8 cellular contexts compared by ENCODE assay signal in the genomic region with DNA sequence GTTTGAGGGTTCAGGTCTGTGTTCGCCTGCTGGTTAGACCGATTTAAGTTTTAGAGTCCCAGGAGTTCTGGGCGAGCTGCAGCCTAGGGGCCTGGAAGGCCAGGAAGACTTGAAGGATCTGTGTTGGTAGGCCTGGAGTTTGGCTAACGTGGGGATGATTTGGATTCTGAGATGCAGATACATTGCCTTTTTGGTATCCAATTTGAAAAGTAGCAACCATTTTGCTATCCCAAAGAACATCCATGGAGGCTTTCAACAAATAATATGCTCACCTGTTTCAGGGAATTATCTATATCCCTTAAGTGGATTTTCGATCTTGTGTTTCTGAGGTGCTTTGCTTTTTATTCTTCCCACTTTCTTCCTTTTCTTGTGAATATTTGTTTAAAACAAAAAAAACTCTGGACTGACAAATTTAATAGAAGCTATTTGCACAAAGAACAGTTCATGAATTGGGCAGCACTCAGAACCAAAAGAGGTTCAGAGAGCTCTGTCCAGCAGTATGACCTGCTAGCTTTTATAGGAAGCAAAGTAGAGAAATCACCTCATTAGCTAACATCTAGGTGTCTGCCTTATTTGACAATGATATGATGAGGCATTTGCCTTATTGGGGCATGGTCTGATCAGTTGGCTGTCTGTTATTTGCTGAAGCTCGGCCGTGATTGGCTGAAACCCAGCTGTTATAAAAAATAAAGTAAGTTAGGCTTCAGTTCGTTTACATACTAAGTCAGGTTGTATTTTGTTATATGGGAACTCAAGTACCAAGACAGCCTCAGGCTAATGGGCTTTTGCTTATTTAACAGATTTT. TPM values are rescaled to one million over a fixed set of nuclear protein-coding genes. Genes with fewer than 3 reads are reported as not detected.
A peak's percentile ranks its signal among the peaks of the same experiment; 100 is the strongest.
DNase-seq lines count a peak whose midpoint lies in the region; ATAC-seq, FAIRE-seq and TF ChIP-seq lines count a peak whose summit lies in the region.

No MANE protein-coding gene starts in this region.

- H3K4me1 ChIP-seq in endothelial cell of umbilical vein (ENCODE audit: control insufficient read depth, extremely low read depth, insufficient read depth, low read length) (peaks cover 17% of the 10 kb centered on the region), parathyroid adenoma (peaks cover 7% of the 10 kb centered on the region)

- no peaks in the 10 kb centered on the region for H3K9me3 ChIP-seq in endothelial cell of umbilical vein (replicated peaks; ENCODE audit: control insufficient read depth, insufficient read depth, low read length)
- no peaks in the 10 kb centered on the region for H3K9me3 ChIP-seq in parathyroid adenoma (ENCODE audit: control insufficient read depth, low read length)

- H3K27ac ChIP-seq in endothelial cell of umbilical vein (ENCODE audit: insufficient read depth, low read depth, low read length): peak overlapping the region; percentile 63
- H3K27ac ChIP-seq in parathyroid adenoma: peak overlapping the region; percentile 89

- H3K27me3 ChIP-seq in endothelial cell of umbilical vein (ENCODE audit: control insufficient read depth in 2 of 2, insufficient read depth in 2 of 2, low read length in 2 of 2): no peaks in the 10 kb centered on the region
- H3K27me3 ChIP-seq in parathyroid adenoma (ENCODE audit: control insufficient read depth, insufficient read depth, low read length): no peaks in the 10 kb centered on the region

- no peaks in the 10 kb centered on the region for H4K20me1 ChIP-seq in endothelial cell of umbilical vein (replicated peaks; ENCODE audit: control insufficient read depth, extremely low read depth, insufficient read depth, low read length)

- H2AFZ ChIP-seq in endothelial cell of umbilical vein (ENCODE audit: low read depth, low read length) (peak overlapping the region; percentile 91), parathyroid adenoma (peak overlapping the region; percentile 95)

- POLR2A ChIA-PET in endothelial cell of umbilical vein (lab: Charles Lee): interaction anchor here (1.0 to 1.4 kb wide), 3 partner anchors 9 to 74 kb away, joined by 3 to 7 read pairs (median 4); partner anchors contain the start of gene GJC3

- no peak for TF ChIP-seq POLR2A in endothelial cell of umbilical vein (IDR thresholded peaks at IDR 0.05; ENCODE audit: low read depth, low read length)

- dilution Hi-C loops in endothelial cell of umbilical vein (cut with MboI; ENCODE audit: extremely low pct_ligation_motif_present, low sequenced_read_pairs): no loop called here

- no peak for TF ChIP-seq CTCF in endothelial cell of umbilical vein (IDR thresholded peaks at IDR 0.05; ENCODE audit: extremely low read depth in 1 of 2, insufficient read depth in 1 of 2, low read depth in 1 of 2, low read length in 2 of 2)
- TF ChIP-seq CTCF in parathyroid adenoma (IDR thresholded peaks at IDR 0.05): no peak

- BruUV-seq in endothelial cell of umbilical vein (replicated peaks; lab: Mats Ljungman, UMichigan): TSS peak; percentile 84

- DNase-seq in EL (peak; percentile 11), OCI-M1 (lab: John Stamatoyannopoulos, UW) (peak; percentile 58), endothelial cell of umbilical vein (ENCODE audit: low read depth, low spot score) (no peak), SIG-M5 treated with dmso at 0.1 percent for 504 hours (lab: John Stamatoyannopoulos, UW; ENCODE audit: unreplicated experiment) (no peak), NCI-H1694 treated with DMSO at 0.1 percent for 48 hours (lab: John Stamatoyannopoulos, UW) (no peak)
- no peak for DNase-seq in stimulated activated naive CD4-positive, alpha-beta T cell treated with Interleukin-2 at 50 U/mL for 16 hours (lab: John Stamatoyannopoulos, UW)

- H3K79me2 ChIP-seq in endothelial cell of umbilical vein (ENCODE audit: control insufficient read depth, insufficient read depth, low read length) (peaks cover 37% of the 10 kb centered on the region), parathyroid adenoma (peaks cover 23% of the 10 kb centered on the region)

- H3K9ac ChIP-seq in endothelial cell of umbilical vein (replicated peaks; ENCODE audit: extremely low read depth, insufficient read depth, low read length) (peak overlapping the region; percentile 71), parathyroid adenoma (peak overlapping the region; percentile 87)

- peak overlapping the region; percentile 51 to 84 (median 58) for H3K4me3 ChIP-seq in endothelial cell of umbilical vein (replicated peaks in 1 of 3; ENCODE audit: insufficient read depth in 1 of 3, low read depth in 1 of 3, low read length in 3 of 3)
- H3K4me3 ChIP-seq in parathyroid adenoma (ENCODE audit: low read depth, low read length): peak overlapping the region; percentile 71

- no peaks in the 10 kb centered on the region for H3K9me1 ChIP-seq in endothelial cell of umbilical vein (replicated peaks; ENCODE audit: control insufficient read depth, extremely low read depth, insufficient read depth, low read length)

- peak; percentile 33 for FAIRE-seq in endothelial cell of umbilical vein (lab: Jason Lieb, UNC)

- ATAC-seq in HG02610 (IDR thresholded peaks at IDR 0.05; ENCODE audit: unreplicated experiment): no peak

- H3K36me3 ChIP-seq in endothelial cell of umbilical vein (ENCODE audit: control insufficient read depth in 2 of 2, extremely low read depth in 1 of 2, insufficient read depth in 2 of 2, low read length in 2 of 2) (peaks cover 0 to 3% of the 10 kb centered on the region in 2 experiments), parathyroid adenoma (ENCODE audit: control insufficient read depth, insufficient read depth, low read length) (peaks cover 3% of the 10 kb centered on the region)

- H3K4me2 ChIP-seq in endothelial cell of umbilical vein (ENCODE audit: insufficient read depth, low read length) (peak overlapping the region; percentile 93), parathyroid adenoma (ENCODE audit: low read length) (peak overlapping the region; percentile 60)

- intact Hi-C loops in endothelial cell of umbilical vein (cut with micrococcal nuclease): loop anchor here (10.0 kb wide), 1 partner anchor 165 kb away; the partner anchor contains the start of genes COPS6 and ZNF3

- CTCF ChIA-PET in endothelial cell of umbilical vein (lab: Charles Lee): interaction anchor here (0.5 to 8.8 kb wide), 8 partner anchors 9 to 837 kb away, joined by 3 to 153 read pairs (median 5); partner anchors contain the start of gene GJC3

TF ChIP-seq in endothelial cell of umbilical vein, 7 proteins besides CTCF, POLR2A, EP300 and RAD21:
- TF ChIP-seq JUN (IDR thresholded peaks at IDR 0.05; ENCODE audit: borderline replicate concordance, insufficient read depth, insufficient read length, low read depth) (no peak), POLR2AphosphoS5 (IDR thresholded peaks at IDR 0.05; ENCODE audit: insufficient read depth, low read depth, low read length) (no peak), MYC (IDR thresholded peaks at IDR 0.05; ENCODE audit: low read depth, low read length) (no peak), GATA2 (IDR thresholded peaks at IDR 0.05; ENCODE audit: insufficient read depth, insufficient read length, low read depth, low read length) (no peak), FOS (IDR thresholded peaks at IDR 0.05; ENCODE audit: borderline replicate concordance, insufficient read depth, low read length) (no peak), EZH2 (IDR thresholded peaks at IDR 0.05; ENCODE audit: borderline replicate concordance, low read depth, low read length, severe bottlenecking) (no peak)
- TF ChIP-seq, protein P1, sequence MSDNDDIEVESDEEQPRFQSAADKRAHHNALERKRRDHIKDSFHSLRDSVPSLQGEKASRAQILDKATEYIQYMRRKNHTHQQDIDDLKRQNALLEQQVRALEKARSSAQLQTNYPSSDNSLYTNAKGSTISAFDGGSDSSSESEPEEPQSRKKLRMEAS (IDR thresholded peaks at IDR 0.05; ENCODE audit: insufficient read depth, insufficient read length): no peak

RNA-seq across cellular contexts. Expression of gene TRIM4, which starts 0.7 kb away (rescaled TPM):
- total RNA-seq in endothelial cell of umbilical vein: 19.1 and 22.1 TPM in 2 replicates
- 10.3 and 13.0 TPM in 2 replicates for polyA plus RNA-seq in endothelial cell of umbilical vein
- polyA plus RNA-seq in endothelial cell of umbilical vein (2011; cell fraction: cytosol; rRNA removed): 11.1 and 11.2 TPM in 2 replicates
- 11.1 and 13.9 TPM in 2 replicates for polyA plus RNA-seq in endothelial cell of umbilical vein (2011; cell fraction: nucleus; rRNA removed)
- polyA plus RNA-seq in endothelial cell of umbilical vein (2012): 16.4 and 16.6 TPM in 2 replicates
- 18.1 and 18.8 TPM in 2 replicates for polyA minus RNA-seq in endothelial cell of umbilical vein
- 11.0 TPM for polyA minus RNA-seq in endothelial cell of umbilical vein (2011; cell fraction: cytosol; rRNA and poly(A)+ RNA removed)
- polyA minus RNA-seq in endothelial cell of umbilical vein (2011; cell fraction: nucleus; rRNA and poly(A)+ RNA removed): 12.1 and 16.5 TPM in 2 replicates

RNA-seq across cellular contexts. Expression of gene GJC3, which starts 9.4 kb away (rescaled TPM):
- not detected in 2 replicates for total RNA-seq in endothelial cell of umbilical vein
- polyA plus RNA-seq in endothelial cell of umbilical vein: 0.28 and 0.33 TPM in 2 replicates
- 0.25 and 0.31 TPM in 2 replicates for polyA plus RNA-seq in endothelial cell of umbilical vein (2011; cell fraction: cytosol; rRNA removed)
- polyA plus RNA-seq in endothelial cell of umbilical vein (2011; cell fraction: nucleus; rRNA removed): 0.13 and 0.28 TPM in 2 replicates
- 0.56 TPM in 1 of 2 replicates, not detected in the other for polyA plus RNA-seq in endothelial cell of umbilical vein (2012)
- polyA minus RNA-seq in endothelial cell of umbilical vein: 0.28 TPM in 1 of 2 replicates, not detected in the other
- not detected for polyA minus RNA-seq in endothelial cell of umbilical vein (2011; cell fraction: cytosol; rRNA and poly(A)+ RNA removed)
- not detected in 2 replicates for polyA minus RNA-seq in endothelial cell of umbilical vein (2011; cell fraction: nucleus; rRNA and poly(A)+ RNA removed)

RNA-seq across cellular contexts. Expression of gene OR2AE1, which starts 43.2 kb away (rescaled TPM):
- 0.51 TPM in 1 of 2 replicates, not detected in the other for total RNA-seq in endothelial cell of umbilical vein
- polyA plus RNA-seq in endothelial cell of umbilical vein: 0.13 and 0.18 TPM in 2 replicates
- not detected in 2 replicates for polyA plus RNA-seq in endothelial cell of umbilical vein (2011; cell fraction: cytosol; rRNA removed)
- 0.50 and 0.62 TPM in 2 replicates for polyA plus RNA-seq in endothelial cell of umbilical vein (2011; cell fraction: nucleus; rRNA removed)
- polyA plus RNA-seq in endothelial cell of umbilical vein (2012): not detected in 2 replicates
- 2.3 and 5.1 TPM in 2 replicates for polyA minus RNA-seq in endothelial cell of umbilical vein
- not detected for polyA minus RNA-seq in endothelial cell of umbilical vein (2011; cell fraction: cytosol; rRNA and poly(A)+ RNA removed)
- polyA minus RNA-seq in endothelial cell of umbilical vein (2011; cell fraction: nucleus; rRNA and poly(A)+ RNA removed): 2.1 and 3.5 TPM in 2 replicates

RNA-seq across cellular contexts. Expression of gene AZGP1, which starts 55.8 kb away (rescaled TPM):
- total RNA-seq in endothelial cell of umbilical vein: not detected in 2 replicates
- polyA plus RNA-seq in endothelial cell of umbilical vein: not detected in 2 replicates
- polyA plus RNA-seq in endothelial cell of umbilical vein (2011; cell fraction: cytosol; rRNA removed): not detected in 2 replicates
- polyA plus RNA-seq in endothelial cell of umbilical vein (2011; cell fraction: nucleus; rRNA removed): not detected in 2 replicates
- not detected in 2 replicates for polyA plus RNA-seq in endothelial cell of umbilical vein (2012)
- not detected in 2 replicates for polyA minus RNA-seq in endothelial cell of umbilical vein
- polyA minus RNA-seq in endothelial cell of umbilical vein (2011; cell fraction: cytosol; rRNA and poly(A)+ RNA removed): not detected
- not detected in 2 replicates for polyA minus RNA-seq in endothelial cell of umbilical vein (2011; cell fraction: nucleus; rRNA and poly(A)+ RNA removed)

Comparison
In these comparisons a context has a peak if more than half of its experiments do, and no peak if none do; other contexts are left out.
1. DNase-seq: peak in EL (single experiment) and OCI-M1 (single experiment); none in endothelial cell of umbilical vein (single experiment), stimulated activated naive CD4-positive, alpha-beta T cell treated with Interleukin-2 at 50 U/mL for 16 hours (single experiment), SIG-M5 treated with dmso at 0.1 percent for 504 hours (single experiment) and NCI-H1694 treated with DMSO at 0.1 percent for 48 hours (single experiment).